ENCODE assay signal across 8 cellular contexts in the genomic region with DNA sequence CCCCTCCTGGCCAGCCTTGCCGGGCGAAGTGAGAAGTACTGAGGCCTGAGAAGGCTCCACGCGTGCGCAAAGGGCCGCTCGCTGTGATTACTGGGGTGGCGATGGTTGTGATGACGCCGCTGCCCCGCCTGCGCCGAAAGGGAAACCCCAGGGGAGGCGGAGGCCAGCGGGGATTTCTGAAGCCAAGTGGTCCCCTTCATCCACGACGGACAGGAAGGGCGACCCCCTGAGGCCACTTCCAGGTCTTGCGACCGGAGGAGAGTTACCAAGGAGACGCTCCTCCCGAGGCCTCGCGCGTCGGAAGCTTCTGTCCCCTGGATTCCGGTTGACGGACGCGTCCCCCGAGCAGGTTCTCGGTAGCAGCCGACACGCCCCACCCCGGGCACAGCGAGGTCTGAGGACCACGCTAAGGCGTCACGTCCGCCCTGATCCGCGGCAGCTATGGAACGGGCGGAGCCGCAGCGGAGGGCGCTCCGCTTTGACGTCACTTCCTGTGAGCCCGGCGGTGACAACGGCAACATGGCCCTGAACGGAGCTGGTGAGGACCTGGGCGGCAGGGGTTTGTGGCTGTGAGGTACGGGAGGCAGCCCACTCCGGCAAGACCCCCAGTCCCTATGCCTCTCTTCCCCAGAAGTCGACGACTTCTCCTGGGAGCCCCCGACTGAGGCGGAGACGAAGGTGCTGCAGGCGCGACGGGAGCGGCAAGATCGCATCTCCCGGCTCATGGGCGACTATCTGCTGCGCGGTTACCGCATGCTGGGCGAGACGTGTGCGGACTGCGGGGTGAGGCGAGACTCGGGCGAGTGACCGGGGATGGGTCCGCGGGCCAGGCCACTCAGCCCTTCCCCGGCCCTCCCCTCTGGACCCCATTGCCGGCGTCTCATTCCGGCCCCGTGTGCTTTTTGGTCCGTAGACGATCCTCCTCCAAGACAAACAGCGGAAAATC. TPM values are rescaled to one million over a fixed set of nuclear protein-coding genes. Genes with fewer than 3 reads are reported as not detected.
DNase-seq lines count a peak whose midpoint lies in the region; TF ChIP-seq lines count a peak whose summit lies in the region.

A gene with protein sequence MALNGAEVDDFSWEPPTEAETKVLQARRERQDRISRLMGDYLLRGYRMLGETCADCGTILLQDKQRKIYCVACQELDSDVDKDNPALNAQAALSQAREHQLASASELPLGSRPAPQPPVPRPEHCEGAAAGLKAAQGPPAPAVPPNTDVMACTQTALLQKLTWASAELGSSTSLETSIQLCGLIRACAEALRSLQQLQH (plus strand): TSS at position 505 of the 946 bp plus-strand sequence. CDS start 15 bp downstream, at position 520.

- intact Hi-C loops in stomach (cut with DNase I; ENCODE audit: low total_unique reads): no loop called here

- TF ChIP-seq EP300 in neural cell (conservative IDR thresholded peaks at IDR 0.05; ENCODE audit: poor library complexity, severe bottlenecking) (peak; percentile 80), stomach (IDR thresholded peaks at IDR 0.05) (no peak)

- peak within 1 kb of the TSS; percentile 94 for H3K4me2 ChIP-seq in Loucy (ENCODE audit: low read depth, low read length, poor library complexity, severe bottlenecking)
- H3K4me2 ChIP-seq in neural cell (ENCODE audit: low read length): peak within 1 kb of the TSS; percentile 99

- H3K4me1 ChIP-seq in Loucy (ENCODE audit: insufficient read depth, low read length, poor library complexity, severe bottlenecking) (peaks cover 51% of the 10 kb centered on the region), stomach (peaks cover 50 to 86% (median 75%) of the 10 kb centered on the region in 4 donors)

- in situ Hi-C loops in G401 (cut with HindIII; ENCODE audit: low sequenced_read_pairs): no loop called here

- H4K20me1 ChIP-seq in Loucy (ENCODE audit: insufficient read depth, low read length, poor library complexity, severe bottlenecking): peaks cover 30% of the 10 kb centered on the region
- H4K20me1 ChIP-seq in neural cell (ENCODE audit: insufficient read depth): peaks cover 15% of the 10 kb centered on the region

- H3K9me2 ChIP-seq in Loucy (replicated peaks; ENCODE audit: low read depth, low read length): no peaks in the 10 kb centered on the region
- H3K9me2 ChIP-seq in neural cell (ENCODE audit: insufficient read depth, low read length): no peaks in the 10 kb centered on the region

- TF ChIP-seq POLR2A in Raji (IDR thresholded peaks at IDR 0.05; ENCODE audit: insufficient read depth, low read depth, low read length): peak; percentile 83
- peak in 2 of 4 donors; percentile 54 to 81 for TF ChIP-seq POLR2A in stomach (IDR thresholded peaks at IDR 0.05)

- TF ChIP-seq CTCF in Loucy (conservative IDR thresholded peaks at IDR 0.05; ENCODE audit: low read length) (peak; percentile 48), fibroblast of pulmonary artery (IDR thresholded peaks at IDR 0.05; ENCODE audit: low read length, missing control alignments) (peak; percentile 22), neural cell (IDR thresholded peaks at IDR 0.05; ENCODE audit: poor library complexity, severe bottlenecking) (peak; percentile 90), stomach (IDR thresholded peaks at IDR 0.05) (peak in 5 of 7 experiments; percentile 11 to 60 (median 31))

- H3K9me3 ChIP-seq in Loucy (ENCODE audit: insufficient read depth, low read depth, low read length) (no peaks in the 10 kb centered on the region), neural cell (ENCODE audit: low read length) (no peaks in the 10 kb centered on the region), stomach (no peaks in the 10 kb centered on the region)

- H3K36me3 ChIP-seq in H7 (replicated peaks; ENCODE audit: control insufficient read depth, insufficient read depth, low read length) (no peaks in the 10 kb centered on the region), Loucy (ENCODE audit: insufficient read depth, low read length) (no peaks in the 10 kb centered on the region), neural cell (ENCODE audit: insufficient read depth, low read length) (no peaks in the 10 kb centered on the region), stomach (peaks cover 0 to 12% (median 3%) of the 10 kb centered on the region in 4 donors)

- H3K4me3 ChIP-seq in H7 (ENCODE audit: insufficient read depth, low read depth, low read length): peak within 1 kb of the TSS; percentile 97
- peak within 1 kb of the TSS; percentile 90 for H3K4me3 ChIP-seq in Loucy (ENCODE audit: low read length, poor library complexity, severe bottlenecking)
- H3K4me3 ChIP-seq in fibroblast of pulmonary artery (replicated peaks; ENCODE audit: low read depth, low read length): peak within 1 kb of the TSS; percentile 77
- H3K4me3 ChIP-seq in neural cell (ENCODE audit: low read length): peak within 1 kb of the TSS; percentile 82
- peak within 1 kb of the TSS; percentile 75 to 89 (median 80) for H3K4me3 ChIP-seq in stomach

- peak within 1 kb of the TSS; percentile 92 for H2AFZ ChIP-seq in Loucy (ENCODE audit: low read length)
- peak within 1 kb of the TSS; percentile 41 for H2AFZ ChIP-seq in neural cell (ENCODE audit: low read depth, low read length)

- H3K27ac ChIP-seq in neural cell (ENCODE audit: low read length) (peak within 1 kb of the TSS; percentile 95), stomach (peak within 1 kb of the TSS; percentile 92 to 97 (median 95))

- H3F3A ChIP-seq in Loucy (ENCODE audit: low read depth) (peaks cover 12% of the 10 kb centered on the region), neural cell (ENCODE audit: insufficient read depth, low read length, poor library complexity, severe bottlenecking) (peaks cover 9% of the 10 kb centered on the region)

- WGBS in stomach, 5 donors: 0 to 1% (median 1%) methylated on average over 37 to 89 of the region's 89 CpGs

- H3K79me2 ChIP-seq in Loucy (ENCODE audit: insufficient read depth, low read length) (peaks cover 54% of the 10 kb centered on the region), neural cell (replicated peaks; ENCODE audit: insufficient read depth, low read length) (peaks cover 50% of the 10 kb centered on the region)

- peak; percentile 55 for TF ChIP-seq RAD21 in neural cell (conservative IDR thresholded peaks at IDR 0.05)

- H3K9ac ChIP-seq in Loucy (ENCODE audit: low read depth, low read length, poor library complexity, severe bottlenecking): peak within 1 kb of the TSS; percentile 87
- peak within 1 kb of the TSS; percentile 91 for H3K9ac ChIP-seq in neural cell (ENCODE audit: low read length)

- DNase-seq in G401 (ENCODE audit: low spot score) (peak; percentile 98), H7 (peak; percentile 99), fibroblast of pulmonary artery (ENCODE audit: low read depth) (peak; percentile 99), stomach (peak; percentile 97)
- peak; percentile 97 for DNase-seq in activated T-helper 9 cell treated with anti-CD3 and anti-CD28 coated beads, Interleukin-2, amount 50 U/mL, for 16 hours (ENCODE audit: low read depth)

- H3K27me3 ChIP-seq in H7 (ENCODE audit: control insufficient read depth, insufficient read depth, low read length) (peaks cover 11% of the 10 kb centered on the region), Loucy (ENCODE audit: insufficient read depth, low read length, poor library complexity, severe bottlenecking) (no peaks in the 10 kb centered on the region), neural cell (ENCODE audit: insufficient read depth, low read depth, low read length) (peaks cover 4% of the 10 kb centered on the region), stomach (no peaks in the 10 kb centered on the region)

TF ChIP-seq in neural cell, 6 proteins besides CTCF, POLR2A, EP300 and RAD21:
- TF ChIP-seq POLR2AphosphoS5 (IDR thresholded peaks at IDR 0.05) (peak; percentile 95), TAF1 (IDR thresholded peaks at IDR 0.05; ENCODE audit: low read depth) (no peak), SMC3 (conservative IDR thresholded peaks at IDR 0.05; ENCODE audit: poor library complexity) (peak; percentile 67), REST (IDR thresholded peaks at IDR 0.05; ENCODE audit: borderline replicate concordance) (peak; percentile 34), MXI1 (conservative IDR thresholded peaks at IDR 0.05; ENCODE audit: poor library complexity, severe bottlenecking) (peak; percentile 96), EZH2 (IDR thresholded peaks at IDR 0.05; ENCODE audit: borderline replicate concordance, insufficient read depth, low read length, poor library complexity, severe bottlenecking) (no peak)

RNA-seq across cellular contexts. Expression of the gene that starts here (rescaled TPM):
- 72.3 and 72.7 TPM in 2 replicates for total RNA-seq in G401 (2014; rRNA removed; shearing (Covaris generic))
- total RNA-seq in H7 (2014; rRNA removed; shearing (Covaris generic)): 88.1 and 89.1 TPM in 2 replicates
- polyA plus RNA-seq in neural cell (35.4 and 36.2 TPM in 2 replicates), stomach (10 to 100 TPM; 49.6 to 56.6 (median 51.8) TPM)
- 16.4 and 24.8 TPM in 2 replicates for polyA minus RNA-seq in neural cell
- 10 to 100 TPM; 17.7 to 99.1 (median 51.9) TPM for total RNA-seq in stomach

Comparison
In these comparisons a context has a peak if more than half of its experiments do, and no peak if none do; other contexts are left out.
1. Peak in every context shown above with its lines: DNase-seq, H3K4me3 ChIP-seq and H3K27ac ChIP-seq.
2. CTCF ChIP-seq: peak in every context shown above with its lines; median percentile 90 in neural cell; 48 in Loucy; 31 in stomach; 22 in fibroblast of pulmonary artery.